ENCODE assay signal across 17 cellular contexts in genomic region chr5:175795959-175796358, GRCh38.
DNase-seq lines count a peak whose midpoint lies in the region; ATAC-seq and TF ChIP-seq lines count a peak whose summit lies in the region.
"Had no signal": no experiment of that assay in that cellular context is flagged by ENCODE, and none has a peak within 500 bp of the region (broad histone marks: within the 10 kb centered on the region; RNA-seq: fewer than 3 reads in every experiment).

No MANE protein-coding gene starts in this region.

- peaks cover 28% of the 10 kb centered on the region for H3F3A ChIP-seq in neural progenitor cell (ENCODE audit: low read depth)

- H3K36me3 Mint-ChIP-seq in H9 (ENCODE audit: insufficient read depth in 1 of 3, low read depth in 3 of 3) (peaks cover 0 to 2% (median 0%) of the 10 kb centered on the region in 3 experiments; a peak in 1 of 7 replicates), neural progenitor cell (no peaks in the 10 kb centered on the region)
- H3K36me3 Mint-ChIP-seq in activated CD8-positive, alpha-beta memory T cell treated with anti-CD3 and anti-CD28 coated beads, Interleukin-2, amount 10 ng/mL, durations not matched to agents 7 days and 5 days = no peaks in the 10 kb centered on the region
- H3K36me3 Mint-ChIP-seq: activated naive CD4-positive, alpha-beta T cell treated with anti-CD3 and anti-CD28 coated beads, Interleukin-2, amount 10 ng/mL, durations not matched to agents 7 days and 5 days; stimulated activated memory B cell treated with anti-CD40 and anti-IgM and Interleukin-4, amounts not matched to agents 10 μg/mL and 1 μg/mL and 100 μg/mL, for 72 hours had no signal

- H2BK5ac ChIP-seq in H9 (ENCODE audit: insufficient read length, low read length) = no peak overlapping the region

- H3K9ac ChIP-seq in H9 (ENCODE audit: extremely low read depth, insufficient read length, low read length) (no peak overlapping the region), endocrine pancreas (ENCODE audit: control insufficient read depth, insufficient read depth, low read length) (peak overlapping the region; percentile 75), neural progenitor cell (no peak overlapping the region)

- CTCF ChIA-PET in activated CD8-positive, alpha-beta memory T cell treated with anti-CD3 and anti-CD28 coated beads, Interleukin-2, amount 10 ng/mL, durations not matched to agents 7 days and 5 days (lab: Charles Lee) = interaction anchor here (1.3 to 1.7 kb wide), 2 partner anchors 14 to 76 kb away, joined by 4 read pairs; partner anchors contain the start of gene CPLX2

- H3K79me2 ChIP-seq in H9 (ENCODE audit: insufficient read depth, low read length) (no peaks in the 10 kb centered on the region), neural progenitor cell (ENCODE audit: low read depth) (no peaks in the 10 kb centered on the region)

- H4K91ac ChIP-seq in H9 (ENCODE audit: insufficient read length, low read depth, low read length) = no peak overlapping the region

- no peak overlapping the region for H2BK12ac ChIP-seq in H9 (ENCODE audit: insufficient read length, low read depth, low read length)

- H3K4me3 ChIP-seq in endocrine pancreas (ENCODE audit: control insufficient read depth, insufficient read depth, low read length) (peak overlapping the region; percentile 52), neural progenitor cell (peak overlapping the region; percentile 66), adrenal gland (no peak overlapping the region)
- H3K4me3 ChIP-seq: ascending aorta had no signal

- no peak overlapping the region for H3K56ac ChIP-seq in H9 (ENCODE audit: insufficient read length, low read depth, low read length)

- DNase-seq in H9 = no peak
- peak; percentile 89 to 90 for DNase-seq in NCI-H526 (lab: John Stamatoyannopoulos, UW)
- no peak for DNase-seq in neural progenitor cell (ENCODE audit: low spot score)
- DNase-seq in adrenal gland = no peak
- no peak for DNase-seq in activated CD8-positive, alpha-beta memory T cell treated with anti-CD3 and anti-CD28 coated beads, Interleukin-2, amount 10 ng/mL, durations not matched to agents 7 days and 5 days
- DNase-seq: activated CD8-positive, alpha-beta T cell treated with anti-CD3 and anti-CD28 coated beads, Interleukin-2, amount 10 ng/mL, durations not matched to agents 7 days and 5 days; activated naive CD4-positive, alpha-beta T cell treated with anti-CD3 and anti-CD28 coated beads, Interleukin-2, amount 10 ng/mL, durations not matched to agents 7 days and 5 days; activated T-cell treated with anti-CD3 and anti-CD28 coated beads, Interleukin-2, amount 50 U/mL, for 1 hour; CD8-positive, alpha-beta memory T cell; foreskin keratinocyte; islet precursor cell; T-helper 9 cell; testis had no signal

- peak overlapping the region; percentile 59 to 62 for H3K4me3 Mint-ChIP-seq in H9
- H3K4me3 Mint-ChIP-seq in neural progenitor cell = peak overlapping the region; percentile 65
- H3K4me3 Mint-ChIP-seq in activated CD8-positive, alpha-beta memory T cell treated with anti-CD3 and anti-CD28 coated beads, Interleukin-2, amount 10 ng/mL, durations not matched to agents 7 days and 5 days = no peak overlapping the region
- H3K4me3 Mint-ChIP-seq: activated CD8-positive, alpha-beta T cell treated with anti-CD3 and anti-CD28 coated beads, Interleukin-2, amount 10 ng/mL, durations not matched to agents 7 days and 5 days; activated naive CD4-positive, alpha-beta T cell treated with anti-CD3 and anti-CD28 coated beads, Interleukin-2, amount 10 ng/mL, durations not matched to agents 7 days and 5 days; stimulated activated memory B cell treated with anti-CD40 and anti-IgM and Interleukin-4, amounts not matched to agents 10 μg/mL and 1 μg/mL and 100 μg/mL, for 72 hours had no signal

- no peak overlapping the region for H4K5ac ChIP-seq in H9 (ENCODE audit: insufficient read length, low read depth, low read length)

- intact Hi-C loops in adrenal gland (cut with DNase I) = loop anchor here in 1 of 2 donors (5.0 kb wide), 1 partner anchor 76 kb away; the partner anchor contains the start of gene CPLX2

- no peak overlapping the region for H2BK120ac ChIP-seq in H9 (ENCODE audit: low read depth, low read length, poor library complexity, severe bottlenecking)

- H3K27me3 Mint-ChIP-seq in H9 (ENCODE audit: low read depth) (peaks cover 54% of the 10 kb centered on the region), neural progenitor cell (ENCODE audit: insufficient read depth, low read depth) (peaks cover 17% of the 10 kb centered on the region)
- H3K27me3 Mint-ChIP-seq in activated CD8-positive, alpha-beta memory T cell treated with anti-CD3 and anti-CD28 coated beads, Interleukin-2, amount 10 ng/mL, durations not matched to agents 7 days and 5 days = peaks cover 57% of the 10 kb centered on the region

- no peak overlapping the region for H3K4ac ChIP-seq in H9 (ENCODE audit: low read depth, low read length)

- H3K9me3 ChIP-seq in H9 (ENCODE audit: control insufficient read depth, low read depth, low read length) (no peaks in the 10 kb centered on the region), endocrine pancreas (ENCODE audit: control insufficient read depth, low read length) (no peaks in the 10 kb centered on the region), neural progenitor cell (ENCODE audit: low read depth) (no peaks in the 10 kb centered on the region), adrenal gland (replicated peaks in 1 of 3) (no peaks in the 10 kb centered on the region)
- H3K9me3 ChIP-seq: ascending aorta, testis had no signal

- no peak for ATAC-seq in activated CD8-positive, alpha-beta memory T cell treated with anti-CD3 and anti-CD28 coated beads, Interleukin-2, amount 10 ng/mL, durations not matched to agents 7 days and 5 days
- no peak for ATAC-seq in GM18861 (IDR thresholded peaks at IDR 0.05; ENCODE audit: unreplicated experiment)
- ATAC-seq: stimulated activated memory B cell treated with anti-CD40 and anti-IgM and Interleukin-4, amounts not matched to agents 10 μg/mL and 1 μg/mL and 100 μg/mL, for 72 hours had no signal

- TF ChIP-seq POLR2A in adrenal gland (IDR thresholded peaks at IDR 0.05) = no peak

- H3K36me3 ChIP-seq in endocrine pancreas (ENCODE audit: control insufficient read depth, insufficient read depth, low read length) (no peaks in the 10 kb centered on the region), neural progenitor cell (no peaks in the 10 kb centered on the region), adrenal gland (replicated peaks in 1 of 2) (no peaks in the 10 kb centered on the region)
- H3K36me3 ChIP-seq: ascending aorta had no signal

- H2BK20ac ChIP-seq in H9 (ENCODE audit: low read depth, low read length, poor library complexity, severe bottlenecking) = no peak overlapping the region

- no peak overlapping the region for H3T11ph ChIP-seq in H9 (ENCODE audit: low read length)

- peaks cover 14% of the 10 kb centered on the region for H3K23me2 ChIP-seq in H9 (ENCODE audit: insufficient read length, low read depth, low read length, poor library complexity, severe bottlenecking)

- no peak overlapping the region for H3K18ac ChIP-seq in H9 (ENCODE audit: insufficient read length, low read depth, low read length)

- H3K27ac Mint-ChIP-seq in H9 (no peak overlapping the region), neural progenitor cell (no peak overlapping the region)
- H3K27ac Mint-ChIP-seq in activated CD8-positive, alpha-beta memory T cell treated with anti-CD3 and anti-CD28 coated beads, Interleukin-2, amount 10 ng/mL, durations not matched to agents 7 days and 5 days = no peak overlapping the region
- H3K27ac Mint-ChIP-seq: activated CD8-positive, alpha-beta T cell treated with anti-CD3 and anti-CD28 coated beads, Interleukin-2, amount 10 ng/mL, durations not matched to agents 7 days and 5 days; activated naive CD4-positive, alpha-beta T cell treated with anti-CD3 and anti-CD28 coated beads, Interleukin-2, amount 10 ng/mL, durations not matched to agents 7 days and 5 days; CD8-positive, alpha-beta memory T cell; stimulated activated memory B cell treated with anti-CD40 and anti-IgM and Interleukin-4, amounts not matched to agents 10 μg/mL and 1 μg/mL and 100 μg/mL, for 72 hours had no signal

- H3K27me3 ChIP-seq in H9 (ENCODE audit: insufficient read depth, low read length) (peaks cover 7% of the 10 kb centered on the region), endocrine pancreas (ENCODE audit: control insufficient read depth, insufficient read depth, low read length) (no peaks in the 10 kb centered on the region), neural progenitor cell (peaks cover 59% of the 10 kb centered on the region), adrenal gland (peaks cover 7% of the 10 kb centered on the region)
- H3K27me3 ChIP-seq: ascending aorta, testis had no signal

- H3K23ac ChIP-seq in H9 (ENCODE audit: insufficient read length, low read depth, low read length) = no peak overlapping the region

- no peak overlapping the region for H2AFZ ChIP-seq in H9 (ENCODE audit: low read length)
- no peak overlapping the region for H2AFZ ChIP-seq in neural progenitor cell (replicated peaks)

- no CpG with 5 or more reads among the region's 3 CpGs for WGBS in H9 (ENCODE audit: extremely low coverage, insufficient read length, low lambda C conversion rate)
- 58 to 67% (median 64%) methylated on average over 2 to 3 of the region's 3 CpGs for WGBS in adrenal gland, 4 donors

- no peak overlapping the region for H4K8ac ChIP-seq in H9 (replicated peaks; ENCODE audit: insufficient read length, low read depth, low read length)

- H3K79me1 ChIP-seq in H9 (ENCODE audit: insufficient read depth, low read depth, low read length, poor library complexity, severe bottlenecking) = no peaks in the 10 kb centered on the region

- H4K20me1 ChIP-seq in H9 (ENCODE audit: control insufficient read depth, insufficient read depth, insufficient read length) = no peaks in the 10 kb centered on the region
- H4K20me1 ChIP-seq in neural progenitor cell (ENCODE audit: low read depth) = peaks cover 44% of the 10 kb centered on the region

- H2BK15ac ChIP-seq in H9 (ENCODE audit: low read depth, low read length) = no peak overlapping the region

- TF ChIP-seq CTCF in H9 (conservative IDR thresholded peaks at IDR 0.05) = no peak
- TF ChIP-seq CTCF in neural progenitor cell (IDR thresholded peaks at IDR 0.05) = no peak
- TF ChIP-seq CTCF in adrenal gland (IDR thresholded peaks at IDR 0.05) = no peak

- no peaks in the 10 kb centered on the region for H3K4me1 ChIP-seq in H9 (ENCODE audit: insufficient read depth, low read length)
- H3K4me1 ChIP-seq in endocrine pancreas (ENCODE audit: control insufficient read depth, insufficient read depth, low read length) = peaks cover 7% of the 10 kb centered on the region
- peaks cover 16% of the 10 kb centered on the region for H3K4me1 ChIP-seq in neural progenitor cell
- peaks cover 8 to 11% of the 10 kb centered on the region in 2 donors for H3K4me1 ChIP-seq in adrenal gland (replicated peaks in 1 of 2)
- H3K4me1 ChIP-seq: foreskin keratinocyte had no signal

- H3K9me3 Mint-ChIP-seq in H9 (0 out of 5 replicates have a peak, but pooled peaks cover 0 to 2% of the 10 kb centered on the region in 2 experiments), neural progenitor cell (no peaks in the 10 kb centered on the region)
- no peaks in the 10 kb centered on the region for H3K9me3 Mint-ChIP-seq in activated CD8-positive, alpha-beta memory T cell treated with anti-CD3 and anti-CD28 coated beads, Interleukin-2, amount 10 ng/mL, durations not matched to agents 7 days and 5 days (ENCODE audit: low read depth)
- H3K9me3 Mint-ChIP-seq: activated naive CD4-positive, alpha-beta T cell treated with anti-CD3 and anti-CD28 coated beads, Interleukin-2, amount 10 ng/mL, durations not matched to agents 7 days and 5 days had no signal

- peaks cover 24 to 25% of the 10 kb centered on the region in 2 experiments for H3K4me1 Mint-ChIP-seq in H9
- peaks cover 20% of the 10 kb centered on the region for H3K4me1 Mint-ChIP-seq in neural progenitor cell
- peaks cover 6% of the 10 kb centered on the region for H3K4me1 Mint-ChIP-seq in activated CD8-positive, alpha-beta memory T cell treated with anti-CD3 and anti-CD28 coated beads, Interleukin-2, amount 10 ng/mL, durations not matched to agents 7 days and 5 days

- no peak overlapping the region for H3K4me2 ChIP-seq in H9 (ENCODE audit: insufficient read depth, insufficient read length, low read length)
- H3K4me2 ChIP-seq in neural progenitor cell = peak overlapping the region; percentile 94

- no peak overlapping the region for H3K27ac ChIP-seq in H9 (ENCODE audit: insufficient read length, low read depth, low read length)
- no peak overlapping the region for H3K27ac ChIP-seq in neural progenitor cell
- peak overlapping the region in 1 of 5 donors; percentile 64 for H3K27ac ChIP-seq in adrenal gland
- H3K27ac ChIP-seq: ascending aorta, foreskin keratinocyte, testis had no signal

- no peak overlapping the region for H3K14ac ChIP-seq in H9 (ENCODE audit: insufficient read depth, low read length)

- H2AK5ac ChIP-seq in H9 (ENCODE audit: insufficient read length, low read length) = no peak overlapping the region

Comparison
In these comparisons a context has a peak if more than half of its experiments do, and no peak if none do; other contexts are left out.
1. DNase-seq: peak in NCI-H526 (2 of 2); none in H9 (single experiment), neural progenitor cell (single experiment), adrenal gland (0 of 7) and activated CD8-positive, alpha-beta memory T cell treated with anti-CD3 and anti-CD28 coated beads, Interleukin-2, amount 10 ng/mL, durations not matched to agents 7 days and 5 days (single experiment).
2. H3K4me3 ChIP-seq: peak in endocrine pancreas (single experiment) and neural progenitor cell (single experiment); none in adrenal gland (0 of 4).